In genomic region chr2:23603581-23603980, GRCh38 we compare ENCODE assay signal across 2 cellular contexts.
TF ChIP-seq lines count a peak whose summit lies in the region.

No MANE protein-coding gene starts in this region.

TF ChIP-seq in H1, 55 proteins besides CTCF, POLR2A, EP300 and RAD21 (continued from another document):
- TF ChIP-seq E2F6 (IDR thresholded peaks at IDR 0.05) (no peak), SAP30 (IDR thresholded peaks at IDR 0.05; ENCODE audit: insufficient read depth, insufficient replicate concordance, low read length) (no peak), GTF2F1 (IDR thresholded peaks at IDR 0.05; ENCODE audit: borderline replicate concordance, low read depth, low read length) (no peak), SP1 (IDR thresholded peaks at IDR 0.05; ENCODE audit: low read depth, low read length) (no peak)

TF ChIP-seq in SK-N-SH treated with all-trans-retinoic acid at 6 μM for 48 hours, 23 proteins besides CTCF, POLR2A, EP300 and RAD21 (continued from another document):
- no peak for TF ChIP-seq CSRNP3 (CRISPR knock-in tag; IDR thresholded peaks at IDR 0.05)
- no peak for TF ChIP-seq ZNF8 (CRISPR knock-in tag; IDR thresholded peaks at IDR 0.05)
- TF ChIP-seq TOX (CRISPR knock-in tag; IDR thresholded peaks at IDR 0.05; ENCODE audit: borderline replicate concordance) = no peak
